8 cellular contexts compared by ENCODE assay signal in genomic region chr6:56851104-56851503, GRCh38.
DNase-seq lines count a peak whose midpoint lies in the region; ATAC-seq and TF ChIP-seq lines count a peak whose summit lies in the region.

No MANE protein-coding gene starts in this region.

- peaks cover 0 to 34% (median 19%) of the 10 kb centered on the region in 12 donors for H3K4me1 ChIP-seq in heart left ventricle
- H3K4me1 ChIP-seq in prostate gland (replicated peaks): no peaks in the 10 kb centered on the region

- no peak for DNase-seq in activated B cell treated with CpG ODN at 0.5 μM for 24 hours
- no peak for DNase-seq in heart left ventricle
- DNase-seq in prostate gland (ENCODE audit: low spot score): no peak
- no peak for DNase-seq in stimulated activated CD4-positive, alpha-beta T cell treated with anti-CD3 and anti-CD28 coated beads, Interleukin-4, amount 100 ng/mL, for 4 hours
- no peak for DNase-seq in posterior vena cava (ENCODE audit: low spot score)
- no peak for DNase-seq in HPDE6-E6E7 (ENCODE audit: extremely low spot score)

- H3K27me3 Mint-ChIP-seq in activated B cell treated with CpG ODN at 0.5 μM for 24 hours: peaks cover 47% of the 10 kb centered on the region

- H3K27ac Mint-ChIP-seq in activated B cell treated with CpG ODN at 0.5 μM for 24 hours: no peak overlapping the region

- TF ChIP-seq POLR2A in heart left ventricle (IDR thresholded peaks at IDR 0.05): no peak
- no peak for TF ChIP-seq POLR2A in prostate gland (IDR thresholded peaks at IDR 0.05)

- H3K9me3 Mint-ChIP-seq in activated B cell treated with CpG ODN at 0.5 μM for 24 hours: no peaks in the 10 kb centered on the region

- H3K27ac ChIP-seq in heart left ventricle (peak overlapping the region in 10 of 12 donors; percentile 23 to 74 (median 54)), prostate gland (no peak overlapping the region)

- H3K4me1 Mint-ChIP-seq in activated B cell treated with CpG ODN at 0.5 μM for 24 hours: peaks cover 16% of the 10 kb centered on the region

- ATAC-seq in GM18511 (IDR thresholded peaks at IDR 0.05; ENCODE audit: unreplicated experiment) (peak; percentile 5), activated B cell treated with CpG ODN at 0.5 μM for 24 hours (ENCODE audit: low read depth) (no peak), heart left ventricle (peak in 2 of 4 donors; percentile 7 to 21), HG02870 (IDR thresholded peaks at IDR 0.05; ENCODE audit: unreplicated experiment) (no peak)

- CTCF ChIA-PET in activated B cell treated with CpG ODN at 0.5 μM for 24 hours (lab: Charles Lee): interaction anchor here (2.6 kb wide), 1 partner anchor 214 kb away, joined by 8 read pairs; no protein-coding TSS in a partner anchor

- intact Hi-C loops in activated B cell treated with CpG ODN at 0.5 μM for 24 hours (cut with micrococcal nuclease) (loop anchor here (2.0 to 5.0 kb wide), 2 partner anchors 144 to 214 kb away; no protein-coding TSS in a partner anchor), heart left ventricle (cut with DNase I) (loop anchor here (1.0 to 10.0 kb wide), 12 partner anchors 84 to 496 kb away; partner anchors contain the start of gene DST (in 1 of the 10)), prostate gland (cut with DNase I) (loop anchor here (2.0 to 5.0 kb wide), 2 partner anchors 142 to 214 kb away; no protein-coding TSS in a partner anchor), posterior vena cava (cut with DNase I) (loop anchor here in 1 of 2 donors (5.0 kb wide), 1 partner anchor 209 kb away; the partner anchor contains the start of gene DST)

- H3K4me3 ChIP-seq in heart left ventricle (peak overlapping the region in 11 of 12 donors; percentile 26 to 75 (median 56)), prostate gland (peak overlapping the region; percentile 13 to 25)

- POLR2A ChIA-PET in activated B cell treated with CpG ODN at 0.5 μM for 24 hours (lab: Charles Lee): no interaction called here

- H3K36me3 Mint-ChIP-seq in activated B cell treated with CpG ODN at 0.5 μM for 24 hours (ENCODE audit: low read depth): no peaks in the 10 kb centered on the region

- H3K27me3 ChIP-seq in heart left ventricle (no peaks in the 10 kb centered on the region), prostate gland (replicated peaks; ENCODE audit: insufficient read depth) (no peaks in the 10 kb centered on the region)

- 24 to 40% (median 30%) methylated on average over 9 of the region's 9 CpGs for WGBS in heart left ventricle, 4 donors
- 14% methylated on average over 9 of the region's 9 CpGs for WGBS in prostate gland

- H3K36me3 ChIP-seq in heart left ventricle (no peaks in the 10 kb centered on the region), prostate gland (no peaks in the 10 kb centered on the region)

- peak overlapping the region; percentile 64 for H3K4me3 Mint-ChIP-seq in activated B cell treated with CpG ODN at 0.5 μM for 24 hours

- TF ChIP-seq CTCF in activated B cell treated with CpG ODN at 0.5 μM for 24 hours (IDR thresholded peaks at IDR 0.05) (no peak), heart left ventricle (IDR thresholded peaks at IDR 0.05) (no peak), prostate gland (IDR thresholded peaks at IDR 0.05) (no peak)

- H3K9me3 ChIP-seq in heart left ventricle (no peaks in the 10 kb centered on the region), prostate gland (no peaks in the 10 kb centered on the region)

Comparison
In these comparisons a context has a peak if more than half of its experiments do, and no peak if none do; other contexts are left out.
1. H3K27ac ChIP-seq: peak in heart left ventricle (10 of 12); none in prostate gland (0 of 2).